In the genomic region with DNA sequence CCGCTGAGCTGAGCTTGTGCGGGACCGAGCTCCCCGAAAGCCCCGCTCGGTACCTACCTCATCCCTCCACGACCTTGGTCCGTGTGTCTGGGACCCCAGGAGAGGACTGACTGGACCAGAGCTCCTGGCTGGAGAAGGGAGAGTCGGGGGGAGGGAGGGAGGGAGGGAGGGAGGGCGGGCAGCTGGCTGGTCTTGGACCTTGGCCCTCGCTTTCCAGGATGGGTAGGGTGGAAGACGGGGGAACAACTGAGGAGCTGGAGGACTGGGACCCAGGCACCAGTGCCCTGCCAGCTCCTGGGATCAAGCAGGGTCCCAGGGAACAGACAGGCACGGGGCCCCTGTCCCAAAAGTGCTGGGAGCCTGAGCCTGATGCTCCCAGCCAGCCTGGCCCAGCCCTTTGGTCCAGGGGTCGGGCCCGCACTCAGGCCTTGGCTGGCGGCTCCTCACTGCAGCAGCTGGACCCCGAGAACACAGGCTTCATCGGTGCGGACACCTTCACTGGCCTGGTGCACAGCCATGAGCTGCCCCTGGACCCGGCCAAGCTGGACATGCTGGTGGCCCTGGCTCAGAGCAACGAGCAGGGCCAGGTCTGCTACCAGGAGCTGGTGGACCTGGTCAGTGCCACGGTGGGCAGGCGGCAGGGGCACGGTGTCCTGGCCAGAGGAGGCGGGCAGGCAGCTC, we compare ENCODE assay signal across 2 cellular contexts.
TF ChIP-seq lines count a peak whose summit lies in the region.

No MANE protein-coding gene starts in this region.

TF ChIP-seq in HEK293, 187 proteins besides CTCF, POLR2A, EP300 and RAD21:
- no peak for TF ChIP-seq HOXC10 (CRISPR knock-in tag; IDR thresholded peaks at IDR 0.05)
- no peak for TF ChIP-seq ZNF266 (tag by site-specific recombination; IDR thresholded peaks at IDR 0.05; ENCODE audit: low read depth)
- no peak for TF ChIP-seq ZNF664 (tag by site-specific recombination; IDR thresholded peaks at IDR 0.05)
- TF ChIP-seq ZNF571 (tag by site-specific recombination; IDR thresholded peaks at IDR 0.05) = no peak
- no peak for TF ChIP-seq ZNF433 (tag by site-specific recombination; IDR thresholded peaks at IDR 0.05; ENCODE audit: low read depth)
- TF ChIP-seq ZNF473 (tag by site-specific recombination; IDR thresholded peaks at IDR 0.05) = no peak
- TF ChIP-seq ZNF76 (tag by site-specific recombination; IDR thresholded peaks at IDR 0.05; ENCODE audit: borderline replicate concordance, low read depth) = no peak
- peak; percentile 67; the same call in 1 of the 2 replicates for TF ChIP-seq BCL11A (tag by site-specific recombination; IDR thresholded peaks at IDR 0.05; ENCODE audit: low read depth)
- TF ChIP-seq ZNF211 (tag by site-specific recombination; IDR thresholded peaks at IDR 0.05; ENCODE audit: low read depth) = no peak
- no peak for TF ChIP-seq ZNF426 (tag by site-specific recombination; IDR thresholded peaks at IDR 0.05)
- no peak for TF ChIP-seq ZNF174 (tag by site-specific recombination; IDR thresholded peaks at IDR 0.05)
- TF ChIP-seq ZNF791 (tag by site-specific recombination; IDR thresholded peaks at IDR 0.05) = no peak
- TF ChIP-seq, protein P1, sequence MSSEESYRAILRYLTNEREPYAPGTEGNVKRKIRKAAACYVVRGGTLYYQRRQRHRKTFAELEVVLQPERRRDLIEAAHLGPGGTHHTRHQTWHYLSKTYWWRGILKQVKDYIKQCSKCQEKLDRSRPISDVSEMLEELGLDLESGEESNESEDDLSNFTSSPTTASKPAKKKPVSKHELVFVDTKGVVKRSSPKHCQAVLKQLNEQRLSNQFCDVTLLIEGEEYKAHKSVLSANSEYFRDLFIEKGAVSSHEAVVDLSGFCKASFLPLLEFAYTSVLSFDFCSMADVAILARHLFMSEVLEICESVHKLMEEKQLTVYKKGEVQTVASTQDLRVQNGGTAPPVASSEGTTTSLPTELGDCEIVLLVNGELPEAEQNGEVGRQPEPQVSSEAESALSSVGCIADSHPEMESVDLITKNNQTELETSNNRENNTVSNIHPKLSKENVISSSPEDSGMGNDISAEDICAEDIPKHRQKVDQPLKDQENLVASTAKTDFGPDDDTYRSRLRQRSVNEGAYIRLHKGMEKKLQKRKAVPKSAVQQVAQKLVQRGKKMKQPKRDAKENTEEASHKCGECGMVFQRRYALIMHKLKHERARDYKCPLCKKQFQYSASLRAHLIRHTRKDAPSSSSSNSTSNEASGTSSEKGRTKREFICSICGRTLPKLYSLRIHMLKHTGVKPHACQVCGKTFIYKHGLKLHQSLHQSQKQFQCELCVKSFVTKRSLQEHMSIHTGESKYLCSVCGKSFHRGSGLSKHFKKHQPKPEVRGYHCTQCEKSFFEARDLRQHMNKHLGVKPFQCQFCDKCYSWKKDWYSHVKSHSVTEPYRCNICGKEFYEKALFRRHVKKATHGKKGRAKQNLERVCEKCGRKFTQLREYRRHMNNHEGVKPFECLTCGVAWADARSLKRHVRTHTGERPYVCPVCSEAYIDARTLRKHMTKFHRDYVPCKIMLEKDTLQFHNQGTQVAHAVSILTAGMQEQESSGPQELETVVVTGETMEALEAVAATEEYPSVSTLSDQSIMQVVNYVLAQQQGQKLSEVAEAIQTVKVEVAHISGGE (tag by site-specific recombination; conservative IDR thresholded peaks at IDR 0.05; ENCODE audit: low read depth) = no peak
- no peak for TF ChIP-seq PRDM1 (tag by site-specific recombination; IDR thresholded peaks at IDR 0.05)
- TF ChIP-seq ZBTB20 (tag by site-specific recombination; IDR thresholded peaks at IDR 0.05) = no peak
- no peak for TF ChIP-seq EGR2 (tag by site-specific recombination; IDR thresholded peaks at IDR 0.05; ENCODE audit: low read depth)
- peak; percentile 75; the same call in 1 of the 2 replicates for TF ChIP-seq BCL11B (tag by site-specific recombination; IDR thresholded peaks at IDR 0.05; ENCODE audit: low read depth)
- TF ChIP-seq ZNF530 (tag by site-specific recombination; IDR thresholded peaks at IDR 0.05; ENCODE audit: low read depth) = no peak
- TF ChIP-seq ZNF792 (tag by site-specific recombination; IDR thresholded peaks at IDR 0.05) = no peak
- TF ChIP-seq ZNF354C (tag by site-specific recombination; IDR thresholded peaks at IDR 0.05; ENCODE audit: borderline replicate concordance, low read depth) = no peak
- no peak for TF ChIP-seq ZNF394 (tag by site-specific recombination; IDR thresholded peaks at IDR 0.05; ENCODE audit: borderline replicate concordance)
- TF ChIP-seq ZNF248 (tag by site-specific recombination; IDR thresholded peaks at IDR 0.05) = no peak
- TF ChIP-seq, protein P2, sequence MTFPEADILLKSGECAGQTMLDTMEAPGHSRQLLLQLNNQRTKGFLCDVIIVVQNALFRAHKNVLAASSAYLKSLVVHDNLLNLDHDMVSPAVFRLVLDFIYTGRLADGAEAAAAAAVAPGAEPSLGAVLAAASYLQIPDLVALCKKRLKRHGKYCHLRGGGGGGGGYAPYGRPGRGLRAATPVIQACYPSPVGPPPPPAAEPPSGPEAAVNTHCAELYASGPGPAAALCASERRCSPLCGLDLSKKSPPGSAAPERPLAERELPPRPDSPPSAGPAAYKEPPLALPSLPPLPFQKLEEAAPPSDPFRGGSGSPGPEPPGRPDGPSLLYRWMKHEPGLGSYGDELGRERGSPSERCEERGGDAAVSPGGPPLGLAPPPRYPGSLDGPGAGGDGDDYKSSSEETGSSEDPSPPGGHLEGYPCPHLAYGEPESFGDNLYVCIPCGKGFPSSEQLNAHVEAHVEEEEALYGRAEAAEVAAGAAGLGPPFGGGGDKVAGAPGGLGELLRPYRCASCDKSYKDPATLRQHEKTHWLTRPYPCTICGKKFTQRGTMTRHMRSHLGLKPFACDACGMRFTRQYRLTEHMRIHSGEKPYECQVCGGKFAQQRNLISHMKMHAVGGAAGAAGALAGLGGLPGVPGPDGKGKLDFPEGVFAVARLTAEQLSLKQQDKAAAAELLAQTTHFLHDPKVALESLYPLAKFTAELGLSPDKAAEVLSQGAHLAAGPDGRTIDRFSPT (tag by site-specific recombination; IDR thresholded peaks at IDR 0.05) = peak; percentile 69
- no peak for TF ChIP-seq ZNF501 (tag by site-specific recombination; IDR thresholded peaks at IDR 0.05)

TF ChIP-seq in K562, 482 proteins besides CTCF, POLR2A, EP300 and RAD21:
- TF ChIP-seq E2F3 (CRISPR knock-in tag; IDR thresholded peaks at IDR 0.05) = no peak
- TF ChIP-seq, protein P3, sequence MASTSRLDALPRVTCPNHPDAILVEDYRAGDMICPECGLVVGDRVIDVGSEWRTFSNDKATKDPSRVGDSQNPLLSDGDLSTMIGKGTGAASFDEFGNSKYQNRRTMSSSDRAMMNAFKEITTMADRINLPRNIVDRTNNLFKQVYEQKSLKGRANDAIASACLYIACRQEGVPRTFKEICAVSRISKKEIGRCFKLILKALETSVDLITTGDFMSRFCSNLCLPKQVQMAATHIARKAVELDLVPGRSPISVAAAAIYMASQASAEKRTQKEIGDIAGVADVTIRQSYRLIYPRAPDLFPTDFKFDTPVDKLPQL (IDR thresholded peaks at IDR 0.05; ENCODE audit: extremely low read depth, insufficient read length) = no peak
- TF ChIP-seq, protein P4, sequence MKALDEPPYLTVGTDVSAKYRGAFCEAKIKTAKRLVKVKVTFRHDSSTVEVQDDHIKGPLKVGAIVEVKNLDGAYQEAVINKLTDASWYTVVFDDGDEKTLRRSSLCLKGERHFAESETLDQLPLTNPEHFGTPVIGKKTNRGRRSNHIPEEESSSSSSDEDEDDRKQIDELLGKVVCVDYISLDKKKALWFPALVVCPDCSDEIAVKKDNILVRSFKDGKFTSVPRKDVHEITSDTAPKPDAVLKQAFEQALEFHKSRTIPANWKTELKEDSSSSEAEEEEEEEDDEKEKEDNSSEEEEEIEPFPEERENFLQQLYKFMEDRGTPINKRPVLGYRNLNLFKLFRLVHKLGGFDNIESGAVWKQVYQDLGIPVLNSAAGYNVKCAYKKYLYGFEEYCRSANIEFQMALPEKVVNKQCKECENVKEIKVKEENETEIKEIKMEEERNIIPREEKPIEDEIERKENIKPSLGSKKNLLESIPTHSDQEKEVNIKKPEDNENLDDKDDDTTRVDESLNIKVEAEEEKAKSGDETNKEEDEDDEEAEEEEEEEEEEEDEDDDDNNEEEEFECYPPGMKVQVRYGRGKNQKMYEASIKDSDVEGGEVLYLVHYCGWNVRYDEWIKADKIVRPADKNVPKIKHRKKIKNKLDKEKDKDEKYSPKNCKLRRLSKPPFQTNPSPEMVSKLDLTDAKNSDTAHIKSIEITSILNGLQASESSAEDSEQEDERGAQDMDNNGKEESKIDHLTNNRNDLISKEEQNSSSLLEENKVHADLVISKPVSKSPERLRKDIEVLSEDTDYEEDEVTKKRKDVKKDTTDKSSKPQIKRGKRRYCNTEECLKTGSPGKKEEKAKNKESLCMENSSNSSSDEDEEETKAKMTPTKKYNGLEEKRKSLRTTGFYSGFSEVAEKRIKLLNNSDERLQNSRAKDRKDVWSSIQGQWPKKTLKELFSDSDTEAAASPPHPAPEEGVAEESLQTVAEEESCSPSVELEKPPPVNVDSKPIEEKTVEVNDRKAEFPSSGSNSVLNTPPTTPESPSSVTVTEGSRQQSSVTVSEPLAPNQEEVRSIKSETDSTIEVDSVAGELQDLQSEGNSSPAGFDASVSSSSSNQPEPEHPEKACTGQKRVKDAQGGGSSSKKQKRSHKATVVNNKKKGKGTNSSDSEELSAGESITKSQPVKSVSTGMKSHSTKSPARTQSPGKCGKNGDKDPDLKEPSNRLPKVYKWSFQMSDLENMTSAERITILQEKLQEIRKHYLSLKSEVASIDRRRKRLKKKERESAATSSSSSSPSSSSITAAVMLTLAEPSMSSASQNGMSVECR (CRISPR knock-in tag; IDR thresholded peaks at IDR 0.05) = 0 out of 2 replicates have a peak, but pooled peaks have one; percentile 10
- TF ChIP-seq RBM14 (IDR thresholded peaks at IDR 0.05; ENCODE audit: borderline replicate concordance, insufficient read depth, low read depth, low read length) = 0 out of 2 replicates have a peak, but pooled peaks have one; percentile 47
- peak; percentile 71 for TF ChIP-seq FIP1L1 (IDR thresholded peaks at IDR 0.05; ENCODE audit: low read depth, low read length, poor library complexity, severe bottlenecking)
- TF ChIP-seq KAT7 (CRISPR knock-in tag; IDR thresholded peaks at IDR 0.05; ENCODE audit: borderline replicate concordance) = 0 out of 2 replicates have a peak, but pooled peaks have one; percentile 6
